ENCODE assay signal across 24 cellular contexts in genomic region chrX:149928635-149929034, GRCh38. TPM values are rescaled to one million over a fixed set of nuclear protein-coding genes. Genes with fewer than 3 reads are reported as not detected.
"Had no signal": no experiment of that assay in that cellular context is flagged by ENCODE, and none has a peak within 500 bp of the region (broad histone marks: within the 10 kb centered on the region; RNA-seq: fewer than 3 reads in every experiment).

No MANE protein-coding gene starts in this region.

RNA-seq across cellular contexts. Expression of gene HSFX4, which starts 0.7 kb away (rescaled TPM):
- total RNA-seq: kidney; left colon; left lung; liver; lower lobe of right lung; mammary epithelial cell; mucosa of gallbladder; naive thymus-derived CD8-positive, alpha-beta T cell; omental fat pad; ovary; progenitor cell of endocrine pancreas; pulmonary artery endothelial cell; renal cortical epithelial cell; right atrium auricular region; right lobe of liver; skeletal muscle tissue; smooth muscle cell; stomach; thyroid gland; transverse colon; upper lobe of left lung; urinary bladder; vagina had no signal
- polyA plus RNA-seq: liver; mammary epithelial cell; naive thymus-derived CD8-positive, alpha-beta T cell; neural cell; ovary; smooth muscle cell; stomach; urinary bladder had no signal

RNA-seq across cellular contexts. Expression of gene MAGEA8, which starts 47.7 kb away (rescaled TPM):
- total RNA-seq: kidney; left colon; left lung; liver; lower lobe of right lung; mammary epithelial cell; mucosa of gallbladder; naive thymus-derived CD8-positive, alpha-beta T cell; omental fat pad; ovary; pulmonary artery endothelial cell; renal cortical epithelial cell; right atrium auricular region; right lobe of liver; skeletal muscle tissue; smooth muscle cell; stomach; thyroid gland; transverse colon; upper lobe of left lung; urinary bladder; vagina had no signal
- polyA plus RNA-seq: liver; mammary epithelial cell; naive thymus-derived CD8-positive, alpha-beta T cell; neural cell; ovary; smooth muscle cell; stomach; urinary bladder had no signal
